Comparison of ENCODE assay signal across 28 cellular contexts in the genomic region with DNA sequence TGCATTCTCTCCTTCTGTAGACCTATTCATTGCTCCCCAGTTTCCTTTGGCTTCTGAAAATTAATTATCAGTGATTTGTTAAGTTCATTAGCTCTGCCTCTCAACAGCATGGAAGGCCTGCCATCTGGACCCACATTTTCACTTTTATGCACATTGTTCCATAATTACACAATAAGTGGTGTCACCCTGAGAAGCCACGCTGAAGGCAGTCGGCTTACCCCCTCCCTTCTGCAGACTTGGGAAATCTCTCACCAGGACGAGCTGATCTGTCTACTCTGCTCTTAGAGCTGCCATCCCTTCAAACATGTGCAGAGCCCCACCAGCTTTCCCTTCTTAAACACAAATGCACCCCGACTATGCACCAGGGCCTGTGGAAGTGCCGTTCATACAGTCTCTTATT.
"Had no signal": no experiment of that assay in that cellular context is flagged by ENCODE, and none has a peak within 500 bp of the region (broad histone marks: within the 10 kb centered on the region; RNA-seq: fewer than 3 reads in every experiment).

No MANE protein-coding gene starts in this region.

- H3K27me3 ChIP-seq: cardiac muscle cell, colonic mucosa, ovary, right lobe of liver, testis had no signal

- H3K36me3 ChIP-seq: cardiac muscle cell, colonic mucosa, esophagus squamous epithelium, ovary, right lobe of liver had no signal

- H3K9me3 Mint-ChIP-seq: activated naive CD4-positive, alpha-beta T cell treated with anti-CD3 and anti-CD28 coated beads, Interleukin-2, amount 50 U/mL, for 72 hours; activated T-helper 2 cell treated with anti-CD3 and anti-CD28 coated beads, Interferon-gamma antibody, Interleukin-2, Interleukin-4, amounts not matched to agents 10 μg/mL and 5 μg/mL and 100 μg/mL, durations not matched to agents 14 hours and 24 hours and 36 hours; naive B cell; nephron progenitor cell had no signal

- H3K27me3 Mint-ChIP-seq: progenitor cell of endocrine pancreas had no signal

- H3K36me3 Mint-ChIP-seq: activated CD8-positive, alpha-beta memory T cell treated with anti-CD3 and anti-CD28 coated beads, Interleukin-2, amount 10 ng/mL, durations not matched to agents 7 days and 5 days; activated naive CD4-positive, alpha-beta T cell treated with anti-CD3 and anti-CD28 coated beads, Interleukin-2, amount 50 U/mL, for 72 hours; naive B cell had no signal

- H3K27ac Mint-ChIP-seq: activated CD4-positive, alpha-beta T cell treated with anti-CD3 and anti-CD28 coated beads for 36 hours; activated CD8-positive, alpha-beta memory T cell treated with anti-CD3 and anti-CD28 coated beads, Interleukin-2, amount 10 ng/mL, durations not matched to agents 7 days and 5 days; activated CD8-positive, alpha-beta T cell treated with anti-CD3 and anti-CD28 coated beads, Interleukin-2, amount 10 ng/mL, durations not matched to agents 7 days and 5 days; activated naive CD4-positive, alpha-beta T cell treated with anti-CD3 and anti-CD28 coated beads, Interleukin-2, amount 50 U/mL, for 72 hours; activated T-helper 2 cell treated with anti-CD3 and anti-CD28 coated beads, Interferon-gamma antibody, Interleukin-2, Interleukin-4, amounts not matched to agents 10 μg/mL and 5 μg/mL and 100 μg/mL, durations not matched to agents 14 hours and 24 hours and 36 hours; naive B cell; nephron progenitor cell; progenitor cell of endocrine pancreas had no signal

- H3K4me1 ChIP-seq: colonic mucosa, esophagus squamous epithelium, right lobe of liver, testis had no signal

- H3K9me3 ChIP-seq: colonic mucosa, esophagus squamous epithelium, ovary, right lobe of liver, testis had no signal

- H3K4me3 Mint-ChIP-seq: activated CD4-positive, alpha-beta T cell treated with anti-CD3 and anti-CD28 coated beads for 36 hours; activated CD8-positive, alpha-beta memory T cell treated with anti-CD3 and anti-CD28 coated beads, Interleukin-2, amount 10 ng/mL, durations not matched to agents 7 days and 5 days; activated CD8-positive, alpha-beta T cell treated with anti-CD3 and anti-CD28 coated beads, Interleukin-2, amount 10 ng/mL, durations not matched to agents 7 days and 5 days; naive B cell; nephron progenitor cell had no signal

- H3K4me1 Mint-ChIP-seq: activated CD4-positive, alpha-beta T cell treated with anti-CD3 and anti-CD28 coated beads for 36 hours; activated CD8-positive, alpha-beta memory T cell treated with anti-CD3 and anti-CD28 coated beads, Interleukin-2, amount 10 ng/mL, durations not matched to agents 7 days and 5 days had no signal

- H3K27ac ChIP-seq: cardiac muscle cell, colonic mucosa, epithelial cell of prostate, esophagus squamous epithelium, ovary, right lobe of liver, testis had no signal

- H3K4me3 ChIP-seq: cardiac muscle cell, colonic mucosa, esophagus squamous epithelium, ovary, right lobe of liver, testis had no signal

- DNase-seq: activated CD4-positive, alpha-beta T cell treated with anti-CD3 and anti-CD28 coated beads for 36 hours; activated CD8-positive, alpha-beta memory T cell treated with anti-CD3 and anti-CD28 coated beads, Interleukin-2, amount 10 ng/mL, durations not matched to agents 7 days and 5 days; activated CD8-positive, alpha-beta T cell treated with anti-CD3 and anti-CD28 coated beads, Interleukin-2, amount 10 ng/mL, durations not matched to agents 7 days and 5 days; activated naive CD4-positive, alpha-beta T cell; activated T-cell treated with anti-CD3 and anti-CD28 coated beads, Interleukin-2, amount 50 U/mL, for 48 hours; anterior cingulate cortex; cerebellar nuclear complex; colonic mucosa; effector CD8-positive, alpha-beta T cell; esophagus squamous epithelium; islet precursor cell; left cardiac atrium; left ventricle myocardium superior; mammary epithelial cell; naive B cell; nephron progenitor cell; ovary; right lobe of liver; stimulated activated CD4-positive, alpha-beta T cell treated with anti-CD3 and anti-CD28 coated beads, Interleukin-12 subunit alpha, Interleukin-12 subunit beta, amount 100 ng/mL, for 4 hours; stimulated activated CD4-positive, alpha-beta T cell treated with anti-CD3 and anti-CD28 coated beads, Interleukin-4, amount 100 ng/mL, for 1 hour; stimulated activated naive CD8-positive, alpha-beta T cell treated with anti-CD3 and anti-CD28 coated beads, Interleukin-15, Interleukin-2, amounts not matched to agents 100 U/mL and 50 U/mL, for 24 hours; testis; trophoblast cell had no signal
